11 cellular contexts compared by ENCODE assay signal in the genomic region with DNA sequence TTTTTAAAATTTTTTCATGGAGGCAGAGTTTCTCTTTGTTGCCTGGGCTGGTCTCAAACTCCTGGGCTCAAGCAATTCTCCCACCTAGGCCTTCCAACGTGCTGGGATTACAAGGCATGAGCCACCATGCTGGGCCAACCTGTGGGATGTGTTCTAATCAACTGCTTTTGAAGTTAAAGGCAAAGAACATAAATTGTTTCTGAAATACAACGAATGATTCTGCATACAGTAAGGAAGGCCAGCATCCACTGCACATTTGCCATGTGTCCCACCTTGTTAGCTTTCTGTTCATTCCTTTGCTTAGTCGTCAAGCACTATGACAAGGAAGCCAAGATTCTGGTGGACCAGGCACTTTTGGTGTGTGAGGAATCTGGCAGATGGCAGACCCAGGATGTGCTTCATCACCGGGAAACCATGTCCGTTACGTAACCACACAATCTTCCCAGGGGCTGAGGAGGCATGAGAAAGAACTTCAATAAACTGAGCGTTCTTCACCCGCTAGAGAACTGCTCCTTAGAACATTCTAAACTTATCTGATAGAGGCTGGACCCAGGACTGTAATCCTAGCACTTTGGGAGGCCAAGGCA. TPM values are rescaled to one million over a fixed set of nuclear protein-coding genes. Genes with fewer than 3 reads are reported as not detected.
DNase-seq lines count a peak whose midpoint lies in the region; ATAC-seq and TF ChIP-seq lines count a peak whose summit lies in the region.
"Had no signal": no experiment of that assay in that cellular context is flagged by ENCODE, and none has a peak within 500 bp of the region (broad histone marks: within the 10 kb centered on the region; RNA-seq: fewer than 3 reads in every experiment).

No MANE protein-coding gene starts in this region.

- peak overlapping the region; percentile 52 for H3K4me2 ChIP-seq in PC-3 (ENCODE audit: low read length)

- H3K9me3 ChIP-seq in PC-3 (ENCODE audit: low read length) = no peaks in the 10 kb centered on the region

- in situ Hi-C loops in Caki2 (cut with HindIII; ENCODE audit: low pct_unique_long_range_greater_than_20kb, low sequenced_read_pairs) = no loop called here

- POLR2A ChIA-PET in PC-3 (lab: Charles Lee; ENCODE audit: unreplicated experiment) = no interaction called here

- intact Hi-C loops in PC-3 (cut with micrococcal nuclease) = loop anchor here (1.0 kb wide), 1 partner anchor 25 kb away; a partner anchor contains a TSS

- H3K9me2 ChIP-seq in PC-3 (replicated peaks; ENCODE audit: low read length) = no peaks in the 10 kb centered on the region

- no peaks in the 10 kb centered on the region for H3K36me3 Mint-ChIP-seq in activated CD8-positive, alpha-beta memory T cell treated with anti-CD3 and anti-CD28 coated beads, Interleukin-2, amount 10 ng/mL, durations not matched to agents 7 days and 5 days

- TSS peak; percentile 94 for BruUV-seq in PC-3 (replicated peaks; lab: Mats Ljungman, UMichigan)

- H3K4me1 Mint-ChIP-seq in activated CD8-positive, alpha-beta memory T cell treated with anti-CD3 and anti-CD28 coated beads, Interleukin-2, amount 10 ng/mL, durations not matched to agents 7 days and 5 days = no peaks in the 10 kb centered on the region

- peaks cover 42% of the 10 kb centered on the region for H3K36me3 ChIP-seq in PC-3 (ENCODE audit: low read depth, low read length)

- H3K27me3 Mint-ChIP-seq in activated CD8-positive, alpha-beta memory T cell treated with anti-CD3 and anti-CD28 coated beads, Interleukin-2, amount 10 ng/mL, durations not matched to agents 7 days and 5 days = no peaks in the 10 kb centered on the region

- TF ChIP-seq CTCF in PC-3 (conservative IDR thresholded peaks at IDR 0.05; ENCODE audit: low read depth, low read length) (no peak), coronary artery (IDR thresholded peaks at IDR 0.05) (no peak)

- peak overlapping the region; percentile 11; the same call in 1 of the 2 replicates for H3K4me3 ChIP-seq in PC-3 (ENCODE audit: low read length)
- no peak overlapping the region for H3K4me3 ChIP-seq in coronary artery

- peak overlapping the region; percentile 93 for H3K9ac ChIP-seq in PC-3 (ENCODE audit: low read length)

- H3K27ac ChIP-seq in PC-3 (ENCODE audit: low read length) (peak overlapping the region; percentile 99), coronary artery (no peak overlapping the region)

- no peaks in the 10 kb centered on the region for H4K20me1 ChIP-seq in PC-3 (ENCODE audit: low read length)

- peak; percentile 39 for ATAC-seq in PC-3
- no peak for ATAC-seq in activated CD8-positive, alpha-beta memory T cell treated with anti-CD3 and anti-CD28 coated beads, Interleukin-2, amount 10 ng/mL, durations not matched to agents 7 days and 5 days

- no peaks in the 10 kb centered on the region for H3K27me3 ChIP-seq in PC-3 (ENCODE audit: low read length)

- DNase-seq in Caki2 (ENCODE audit: low read depth) = peak; percentile 24
- DNase-seq in PC-3 = peak; percentile 95
- peak; percentile 76 for DNase-seq in dedifferentiated amniotic fluid mesenchymal stem cell (ENCODE audit: extremely low spot score)
- DNase-seq in non-pigmented ciliary epithelial cell (ENCODE audit: low read depth) = peak; percentile 97
- DNase-seq in NCI-H1417 treated with DMSO at 0.1 percent for 48 hours (lab: John Stamatoyannopoulos, UW) = no peak
- no peak for DNase-seq in DMS 273 (lab: John Stamatoyannopoulos, UW; ENCODE audit: unreplicated experiment)
- no peak for DNase-seq in coronary artery (ENCODE audit: low spot score)
- no peak for DNase-seq in activated CD8-positive, alpha-beta memory T cell treated with anti-CD3 and anti-CD28 coated beads, Interleukin-2, amount 10 ng/mL, durations not matched to agents 7 days and 5 days
- DNase-seq: activated CD8-positive, alpha-beta memory T cell treated with anti-CD3 and anti-CD28 coated beads, Interleukin-2, amount 50 U/mL, for 4 hours; COR-L47; NCI-H69 had no signal

- peaks cover 74% of the 10 kb centered on the region for H3K4me1 ChIP-seq in PC-3 (ENCODE audit: insufficient read depth, low read length)

- peaks cover 27% of the 10 kb centered on the region for H3F3A ChIP-seq in PC-3 (ENCODE audit: low read length, unreplicated experiment)

- CTCF ChIA-PET in PC-3 (lab: Charles Lee) = no interaction called here
- CTCF ChIA-PET in activated CD8-positive, alpha-beta memory T cell treated with anti-CD3 and anti-CD28 coated beads, Interleukin-2, amount 10 ng/mL, durations not matched to agents 7 days and 5 days (lab: Charles Lee) = no interaction called here

- no peak overlapping the region for H2AFZ ChIP-seq in PC-3 (ENCODE audit: low read length)

- H3K9me3 Mint-ChIP-seq in activated CD8-positive, alpha-beta memory T cell treated with anti-CD3 and anti-CD28 coated beads, Interleukin-2, amount 10 ng/mL, durations not matched to agents 7 days and 5 days (ENCODE audit: low read depth) = no peaks in the 10 kb centered on the region

- no peak overlapping the region for H3K27ac Mint-ChIP-seq in activated CD8-positive, alpha-beta memory T cell treated with anti-CD3 and anti-CD28 coated beads, Interleukin-2, amount 10 ng/mL, durations not matched to agents 7 days and 5 days

- no peak overlapping the region for H3K4me3 Mint-ChIP-seq in activated CD8-positive, alpha-beta memory T cell treated with anti-CD3 and anti-CD28 coated beads, Interleukin-2, amount 10 ng/mL, durations not matched to agents 7 days and 5 days

- H3K79me2 ChIP-seq in PC-3 (ENCODE audit: low read length) = peaks cover 72% of the 10 kb centered on the region

RNA-seq across cellular contexts. Expression of a gene that starts 24.5 kb away (rescaled TPM):
- 41.9 and 116 TPM in 2 replicates for total RNA-seq in Caki2 (2014; rRNA removed; shearing (Covaris generic); ENCODE audit: low replicate concordance)
- total RNA-seq in PC-3 (2014; rRNA removed) = 106 and 108 TPM in 2 replicates
- 1 to 10 TPM; 3.2 to 3.6 TPM for total RNA-seq in activated CD8-positive, alpha-beta memory T cell treated with anti-CD3 and anti-CD28 coated beads, Interleukin-2, amount 10 ng/mL, durations not matched to agents 7 days and 5 days

RNA-seq across cellular contexts. Expression of a gene that starts 39.1 kb away (rescaled TPM):
- 7.5 and 11.5 TPM in 2 replicates for total RNA-seq in Caki2 (2014; rRNA removed; shearing (Covaris generic); ENCODE audit: low replicate concordance)
- 13.2 and 20.5 TPM in 2 replicates for total RNA-seq in PC-3 (2014; rRNA removed)
- total RNA-seq in activated CD8-positive, alpha-beta memory T cell treated with anti-CD3 and anti-CD28 coated beads, Interleukin-2, amount 10 ng/mL, durations not matched to agents 7 days and 5 days = 10 to 100 TPM; 11.9 to 13.5 TPM

Comparison
In these comparisons a context has a peak if more than half of its experiments do, and no peak if none do; other contexts are left out.
1. DNase-seq: peak in Caki2 (single experiment), PC-3 (single experiment), dedifferentiated amniotic fluid mesenchymal stem cell (single experiment) and non-pigmented ciliary epithelial cell (single experiment); none in NCI-H1417 treated with DMSO at 0.1 percent for 48 hours (single experiment), DMS 273 (single experiment), coronary artery (single experiment) and activated CD8-positive, alpha-beta memory T cell treated with anti-CD3 and anti-CD28 coated beads, Interleukin-2, amount 10 ng/mL, durations not matched to agents 7 days and 5 days (single experiment).